40 cellular contexts compared by ENCODE assay signal in the genomic region with DNA sequence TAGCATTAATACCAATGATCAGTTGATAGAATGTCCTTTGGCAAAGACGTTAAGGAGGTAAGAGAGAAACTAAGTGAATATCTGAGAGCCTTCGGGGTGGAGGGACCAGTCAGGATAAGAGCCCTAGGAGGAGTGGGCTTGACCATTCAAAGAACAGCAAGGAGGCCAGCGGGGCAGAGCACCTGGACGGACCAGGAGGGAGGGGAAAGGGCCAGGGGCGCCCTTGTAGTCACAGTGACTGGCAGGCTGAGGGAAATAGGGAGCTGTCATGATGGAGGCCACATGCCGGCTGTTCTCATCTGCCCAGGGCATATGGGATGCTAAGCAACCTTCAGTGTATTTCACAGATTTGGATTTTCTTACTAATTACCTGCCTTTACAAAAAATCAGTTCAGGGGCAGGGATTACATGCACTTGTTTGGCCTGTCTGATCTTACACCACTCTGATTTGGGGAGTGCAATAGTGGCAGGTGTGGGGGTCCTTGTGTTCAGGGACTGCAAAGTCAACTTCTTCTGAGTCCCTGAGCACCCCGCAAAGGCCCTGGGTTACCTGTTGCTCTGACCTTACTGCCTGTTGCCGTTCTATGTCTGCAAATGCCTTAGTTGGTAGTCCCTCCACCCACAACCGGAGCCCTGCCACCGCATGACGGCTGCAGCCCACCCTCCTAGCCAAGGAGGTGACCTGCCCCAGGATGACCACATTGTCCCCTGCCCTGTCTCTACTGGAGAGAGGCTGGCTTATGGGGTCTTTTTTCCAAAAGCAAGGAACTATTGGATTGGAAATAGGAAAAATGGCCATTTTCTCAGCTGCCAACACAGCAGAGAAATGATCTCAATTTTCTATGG. TPM values are rescaled to one million over a fixed set of nuclear protein-coding genes. Genes with fewer than 3 reads are reported as not detected.
"Had no signal": no experiment of that assay in that cellular context is flagged by ENCODE, and none has a peak within 500 bp of the region (broad histone marks: within the 10 kb centered on the region; RNA-seq: fewer than 3 reads in every experiment).

No MANE protein-coding gene starts in this region.

- H3K27ac ChIP-seq: adrenal gland, ascending aorta, body of pancreas, brain microvascular endothelial cell, breast epithelium, cardiac muscle cell had no signal

- H3K36me3 ChIP-seq: adrenal gland, ascending aorta, brain microvascular endothelial cell, breast epithelium, cardiac muscle cell had no signal

- H3K4me1 ChIP-seq: adrenal gland, ascending aorta, body of pancreas, breast epithelium had no signal

- H3K27ac Mint-ChIP-seq: activated naive CD4-positive, alpha-beta T cell treated with anti-CD3 and anti-CD28 coated beads for 36 hours; activated naive CD4-positive, alpha-beta T cell treated with anti-CD3 and anti-CD28 coated beads, Interleukin-2, amount 10 ng/mL, durations not matched to agents 7 days and 5 days; activated naive CD4-positive, alpha-beta T cell treated with anti-CD3 and anti-CD28 coated beads, Interleukin-2, amount 50 U/mL, for 24 hours; activated naive CD4-positive, alpha-beta T cell treated with anti-CD3 and anti-CD28 coated beads, Interleukin-2, amount 50 U/mL, for 72 hours; activated naive CD8-positive, alpha-beta T cell; activated naive CD8-positive, alpha-beta T cell treated with anti-CD3 and anti-CD28 coated beads for 36 hours; activated naive CD8-positive, alpha-beta T cell treated with anti-CD3 and anti-CD28 coated beads, Interleukin-2, amount 10 ng/mL, durations not matched to agents 7 days and 5 days; activated naive CD8-positive, alpha-beta T cell treated with anti-CD3 and anti-CD28 coated beads, Interleukin-2, amount 50 U/mL, for 24 hours; activated T-cell treated with anti-CD3 and anti-CD28 coated beads, Interleukin-2, amount 50 U/mL, for 24 hours; activated T-cell treated with anti-CD3 and anti-CD28 coated beads, Interleukin-2, amount 50 U/mL, for 72 hours; activated T-helper 1 cell treated with anti-CD3 and anti-CD28 coated beads, Interleukin-12 subunit alpha, Interleukin-12 subunit beta, Interleukin-2, Interleukin-4 antibody, amounts not matched to agents 30 ng/mL and 10 ng/mL and 1 ng/mL, durations not matched to agents 14 hours and 24 hours and 36 hours; activated T-helper 17 cell treated with anti-CD3 and anti-CD28 coated beads, Interleukin-2, amount 50 U/mL, for 72 hours; activated T-helper 2 cell treated with anti-CD3 and anti-CD28 coated beads, Interferon-gamma antibody, Interleukin-2, Interleukin-4, amounts not matched to agents 10 μg/mL and 5 μg/mL and 100 μg/mL, durations not matched to agents 14 hours and 24 hours and 36 hours; brain had no signal

- H3K4me3 ChIP-seq: adrenal gland, ascending aorta, body of pancreas, breast epithelium, cardiac muscle cell had no signal

- H3K9me3 Mint-ChIP-seq: activated naive CD4-positive, alpha-beta T cell treated with anti-CD3 and anti-CD28 coated beads for 36 hours; activated naive CD4-positive, alpha-beta T cell treated with anti-CD3 and anti-CD28 coated beads, Interleukin-2, amount 10 ng/mL, durations not matched to agents 7 days and 5 days; activated naive CD4-positive, alpha-beta T cell treated with anti-CD3 and anti-CD28 coated beads, Interleukin-2, amount 50 U/mL, for 24 hours; activated naive CD4-positive, alpha-beta T cell treated with anti-CD3 and anti-CD28 coated beads, Interleukin-2, amount 50 U/mL, for 72 hours; activated naive CD8-positive, alpha-beta T cell treated with anti-CD3 and anti-CD28 coated beads for 36 hours; activated naive CD8-positive, alpha-beta T cell treated with anti-CD3 and anti-CD28 coated beads, Interleukin-2, amount 10 ng/mL, durations not matched to agents 7 days and 5 days; activated naive CD8-positive, alpha-beta T cell treated with anti-CD3 and anti-CD28 coated beads, Interleukin-2, amount 50 U/mL, for 24 hours; activated T-cell treated with anti-CD3 and anti-CD28 coated beads, Interleukin-2, amount 50 U/mL, for 24 hours; activated T-cell treated with anti-CD3 and anti-CD28 coated beads, Interleukin-2, amount 50 U/mL, for 4 hours; activated T-cell treated with anti-CD3 and anti-CD28 coated beads, Interleukin-2, amount 50 U/mL, for 72 hours; activated T-helper 1 cell treated with anti-CD3 and anti-CD28 coated beads, Interleukin-12 subunit alpha, Interleukin-12 subunit beta, Interleukin-2, Interleukin-4 antibody, amounts not matched to agents 30 ng/mL and 10 ng/mL and 1 ng/mL, durations not matched to agents 14 hours and 24 hours and 36 hours; activated T-helper 17 cell treated with anti-CD3 and anti-CD28 coated beads, Interleukin-2, amount 50 U/mL, for 72 hours; activated T-helper 2 cell treated with anti-CD3 and anti-CD28 coated beads, Interferon-gamma antibody, Interleukin-2, Interleukin-4, amounts not matched to agents 10 μg/mL and 5 μg/mL and 100 μg/mL, durations not matched to agents 14 hours and 24 hours and 36 hours; central memory CD8-positive, alpha-beta T cell had no signal

- DNase-seq: activated effector memory CD4-positive, alpha-beta T cell treated with anti-CD3 and anti-CD28 coated beads, Interleukin-2, amount 50 U/mL, for 16 hours; activated effector memory CD4-positive, alpha-beta T cell treated with Interleukin-2 at 50 U/mL for 16 hours; activated gamma-delta T cell; activated gamma-delta T cell treated with Interleukin-2 at 50 U/mL for 16 hours; activated naive CD4-positive, alpha-beta T cell; activated naive CD4-positive, alpha-beta T cell treated with anti-CD3 and anti-CD28 coated beads for 36 hours; activated naive CD4-positive, alpha-beta T cell treated with anti-CD3 and anti-CD28 coated beads, Interleukin-2, amount 10 ng/mL, durations not matched to agents 7 days and 5 days; activated naive CD4-positive, alpha-beta T cell treated with anti-CD3 and anti-CD28 coated beads, Interleukin-2, amount 50 U/mL, for 16 hours; activated naive CD4-positive, alpha-beta T cell treated with Interleukin-2 at 50 U/mL for 16 hours; activated naive CD8-positive, alpha-beta T cell treated with anti-CD3 and anti-CD28 coated beads for 36 hours; activated naive CD8-positive, alpha-beta T cell treated with anti-CD3 and anti-CD28 coated beads, Interleukin-2, amount 10 ng/mL, durations not matched to agents 7 days and 5 days; activated naive CD8-positive, alpha-beta T cell treated with anti-CD3 and anti-CD28 coated beads, Interleukin-2, amount 50 U/mL, for 24 hours; activated T-cell treated with anti-CD3 and anti-CD28 coated beads, Interleukin-2, amount 50 U/mL, for 1 hour; activated T-cell treated with anti-CD3 and anti-CD28 coated beads, Interleukin-2, amount 50 U/mL, for 24 hours; activated T-cell treated with anti-CD3 and anti-CD28 coated beads, Interleukin-2, amount 50 U/mL, for 4 hours; activated T-cell treated with anti-CD3 and anti-CD28 coated beads, Interleukin-2, amount 50 U/mL, for 48 hours; activated T-cell treated with anti-CD3 and anti-CD28 coated beads, Interleukin-2, amount 50 U/mL, for 72 hours; adrenal gland; amniotic stem cell; amygdala; anterior cingulate cortex; aorta; body of pancreas; brain microvascular endothelial cell; caudate nucleus; central memory CD4-positive, alpha-beta T cell; cerebellar nuclear complex had no signal

- H3K9me3 ChIP-seq: adrenal gland, ascending aorta, body of pancreas, breast epithelium had no signal

- H3K4me1 Mint-ChIP-seq: activated naive CD4-positive, alpha-beta T cell treated with anti-CD3 and anti-CD28 coated beads, Interleukin-2, amount 10 ng/mL, durations not matched to agents 7 days and 5 days; activated naive CD4-positive, alpha-beta T cell treated with anti-CD3 and anti-CD28 coated beads, Interleukin-2, amount 50 U/mL, for 24 hours; activated naive CD8-positive, alpha-beta T cell treated with anti-CD3 and anti-CD28 coated beads for 36 hours; activated naive CD8-positive, alpha-beta T cell treated with anti-CD3 and anti-CD28 coated beads, Interleukin-2, amount 50 U/mL, for 24 hours; central memory CD8-positive, alpha-beta T cell had no signal

- H3K36me3 Mint-ChIP-seq: activated naive CD4-positive, alpha-beta T cell treated with anti-CD3 and anti-CD28 coated beads, Interleukin-2, amount 10 ng/mL, durations not matched to agents 7 days and 5 days; activated naive CD4-positive, alpha-beta T cell treated with anti-CD3 and anti-CD28 coated beads, Interleukin-2, amount 50 U/mL, for 24 hours; activated naive CD4-positive, alpha-beta T cell treated with anti-CD3 and anti-CD28 coated beads, Interleukin-2, amount 50 U/mL, for 72 hours; activated naive CD8-positive, alpha-beta T cell; activated naive CD8-positive, alpha-beta T cell treated with anti-CD3 and anti-CD28 coated beads for 36 hours; activated naive CD8-positive, alpha-beta T cell treated with anti-CD3 and anti-CD28 coated beads, Interleukin-2, amount 10 ng/mL, durations not matched to agents 7 days and 5 days; brain had no signal

- FAIRE-seq: astrocyte, bronchial epithelial cell had no signal

- H3K4me3 Mint-ChIP-seq: activated naive CD4-positive, alpha-beta T cell treated with anti-CD3 and anti-CD28 coated beads for 36 hours; activated naive CD4-positive, alpha-beta T cell treated with anti-CD3 and anti-CD28 coated beads, Interleukin-2, amount 10 ng/mL, durations not matched to agents 7 days and 5 days; activated naive CD4-positive, alpha-beta T cell treated with anti-CD3 and anti-CD28 coated beads, Interleukin-2, amount 50 U/mL, for 24 hours; activated naive CD8-positive, alpha-beta T cell; activated naive CD8-positive, alpha-beta T cell treated with anti-CD3 and anti-CD28 coated beads for 36 hours; activated naive CD8-positive, alpha-beta T cell treated with anti-CD3 and anti-CD28 coated beads, Interleukin-2, amount 10 ng/mL, durations not matched to agents 7 days and 5 days; activated naive CD8-positive, alpha-beta T cell treated with anti-CD3 and anti-CD28 coated beads, Interleukin-2, amount 50 U/mL, for 24 hours; activated T-cell treated with anti-CD3 and anti-CD28 coated beads, Interleukin-2, amount 50 U/mL, for 24 hours; activated T-cell treated with anti-CD3 and anti-CD28 coated beads, Interleukin-2, amount 50 U/mL, for 4 hours; activated T-cell treated with anti-CD3 and anti-CD28 coated beads, Interleukin-2, amount 50 U/mL, for 72 hours; activated T-helper 1 cell treated with anti-CD3 and anti-CD28 coated beads, Interleukin-12 subunit alpha, Interleukin-12 subunit beta, Interleukin-2, Interleukin-4 antibody, amounts not matched to agents 30 ng/mL and 10 ng/mL and 1 ng/mL, durations not matched to agents 14 hours and 24 hours and 36 hours; activated T-helper 17 cell treated with anti-CD3 and anti-CD28 coated beads, Interleukin-2, amount 50 U/mL, for 72 hours; brain; central memory CD8-positive, alpha-beta T cell had no signal

RNA-seq across cellular contexts. Expression of a gene that starts 10.0 kb away (rescaled TPM):
- total RNA-seq: activated naive CD4-positive, alpha-beta T cell treated with anti-CD3 and anti-CD28 coated beads for 36 hours; activated naive CD4-positive, alpha-beta T cell treated with anti-CD3 and anti-CD28 coated beads, Interleukin-2, amount 50 U/mL, for 72 hours; activated T-cell treated with anti-CD3 and anti-CD28 coated beads, Interleukin-2, amount 50 U/mL, for 72 hours; activated T-helper 1 cell treated with anti-CD3 and anti-CD28 coated beads, Interleukin-12 subunit alpha, Interleukin-12 subunit beta, Interleukin-2, Interleukin-4 antibody, amounts not matched to agents 30 ng/mL and 10 ng/mL and 1 ng/mL, durations not matched to agents 14 hours and 24 hours and 36 hours; activated T-helper 17 cell treated with anti-CD3 and anti-CD28 coated beads, Interleukin-2, amount 50 U/mL, for 72 hours; activated T-helper 2 cell treated with anti-CD3 and anti-CD28 coated beads, Interferon-gamma antibody, Interleukin-2, Interleukin-4, amounts not matched to agents 10 μg/mL and 5 μg/mL and 100 μg/mL, durations not matched to agents 14 hours and 24 hours and 36 hours; ascending aorta; body of pancreas; bronchial epithelial cell had no signal
